In genomic region chr19:7944177-7944761, GRCh38 we compare ENCODE assay signal across 1 cellular context.
TF ChIP-seq lines count a peak whose summit lies in the region.

No MANE protein-coding gene starts in this region.

TF ChIP-seq in HepG2, 621 proteins besides CTCF, POLR2A, EP300 and RAD21 (continued from another document and continues in another):
- TF ChIP-seq TFE3 (CRISPR knock-in tag; IDR thresholded peaks at IDR 0.05): no peak
- TF ChIP-seq RARA (CRISPR knock-in tag; IDR thresholded peaks at IDR 0.05): no peak
- TF ChIP-seq THAP9 (CRISPR knock-in tag; IDR thresholded peaks at IDR 0.05; ENCODE audit: borderline replicate concordance): no peak
- no peak for TF ChIP-seq SRSF9 (IDR thresholded peaks at IDR 0.05; ENCODE audit: borderline replicate concordance, insufficient read depth, low read depth, low read length, poor library complexity, severe bottlenecking)
- TF ChIP-seq CENPBD1 (CRISPR knock-in tag; IDR thresholded peaks at IDR 0.05; ENCODE audit: borderline replicate concordance, low read depth): no peak
- no peak for TF ChIP-seq ZNF234 (CRISPR knock-in tag; conservative IDR thresholded peaks at IDR 0.05)
- TF ChIP-seq ZZZ3 (CRISPR knock-in tag; IDR thresholded peaks at IDR 0.05; ENCODE audit: borderline replicate concordance): no peak
- no peak for TF ChIP-seq NR2F2 (IDR thresholded peaks at IDR 0.05; ENCODE audit: borderline replicate concordance, low read depth)
- no peak for TF ChIP-seq RELA (CRISPR knock-in tag; IDR thresholded peaks at IDR 0.05)
- no peak for TF ChIP-seq ZNF276 (CRISPR knock-in tag; IDR thresholded peaks at IDR 0.05; ENCODE audit: low read depth)
- TF ChIP-seq ZNF543 (CRISPR knock-in tag; IDR thresholded peaks at IDR 0.05): no peak
- TF ChIP-seq HES4 (CRISPR knock-in tag; IDR thresholded peaks at IDR 0.05; ENCODE audit: borderline replicate concordance): no peak
- TF ChIP-seq ZNF761 (CRISPR knock-in tag; conservative IDR thresholded peaks at IDR 0.05): no peak
- TF ChIP-seq GFI1 (CRISPR knock-in tag; IDR thresholded peaks at IDR 0.05; ENCODE audit: borderline replicate concordance): peak; percentile 47; the same call in 1 of the 2 replicates
- TF ChIP-seq TP53 (CRISPR knock-in tag; conservative IDR thresholded peaks at IDR 0.05): no peak
- TF ChIP-seq KAT2B (IDR thresholded peaks at IDR 0.05; ENCODE audit: borderline replicate concordance, low read depth, low read length): no peak
- TF ChIP-seq SSRP1 (CRISPR knock-in tag; IDR thresholded peaks at IDR 0.05): peak; percentile 68; the same call in 1 of the 2 replicates
- TF ChIP-seq ZNF142 (CRISPR knock-in tag; IDR thresholded peaks at IDR 0.05): no peak
- no peak for TF ChIP-seq ZUFSP (CRISPR knock-in tag; IDR thresholded peaks at IDR 0.05; ENCODE audit: borderline replicate concordance)
- no peak for TF ChIP-seq ZNF720 (CRISPR knock-in tag; IDR thresholded peaks at IDR 0.05)
- no peak for TF ChIP-seq GABPA (IDR thresholded peaks at IDR 0.05; ENCODE audit: low read depth, low read length)
- TF ChIP-seq GABPA (CRISPR knock-in tag; IDR thresholded peaks at IDR 0.05; ENCODE audit: low read depth): no peak; the same call in 1 of the 2 replicates
- TF ChIP-seq NFIB (CRISPR knock-in tag; IDR thresholded peaks at IDR 0.05; ENCODE audit: borderline replicate concordance): no peak
- TF ChIP-seq ZNF17 (CRISPR knock-in tag; IDR thresholded peaks at IDR 0.05): no peak
- no peak for TF ChIP-seq SYNCRIP (IDR thresholded peaks at IDR 0.05; ENCODE audit: insufficient read depth, low read depth, low read length)
- TF ChIP-seq MBD4 (IDR thresholded peaks at IDR 0.05; ENCODE audit: borderline replicate concordance, low read length): no peak
- TF ChIP-seq ATF7-NPFF (CRISPR knock-in tag; IDR thresholded peaks at IDR 0.05; ENCODE audit: low read depth): 0 out of 2 replicates have a peak, but pooled peaks have one; percentile 15
- no peak for TF ChIP-seq RORA (CRISPR knock-in tag; IDR thresholded peaks at IDR 0.05)
- TF ChIP-seq ZNF30 (CRISPR knock-in tag; IDR thresholded peaks at IDR 0.05): no peak
- TF ChIP-seq ONECUT2 (CRISPR knock-in tag; IDR thresholded peaks at IDR 0.05): no peak
- TF ChIP-seq FOXA3 (CRISPR knock-in tag; IDR thresholded peaks at IDR 0.05): no peak
- TF ChIP-seq HBP1 (CRISPR knock-in tag; IDR thresholded peaks at IDR 0.05; ENCODE audit: low read depth): no peak
- TF ChIP-seq CREB1 (IDR thresholded peaks at IDR 0.05): no peak
- no peak for TF ChIP-seq CREB1 (CRISPR knock-in tag; IDR thresholded peaks at IDR 0.05)
- TF ChIP-seq STAG1 (CRISPR knock-in tag; IDR thresholded peaks at IDR 0.05): peak; percentile 70
- no peak for TF ChIP-seq ZNF329 (CRISPR knock-in tag; IDR thresholded peaks at IDR 0.05; ENCODE audit: low read depth)
- no peak for TF ChIP-seq LBX2 (CRISPR knock-in tag; IDR thresholded peaks at IDR 0.05; ENCODE audit: borderline replicate concordance)
- no peak for TF ChIP-seq ZNF451 (CRISPR knock-in tag; IDR thresholded peaks at IDR 0.05)
- TF ChIP-seq ZBTB37 (CRISPR knock-in tag; IDR thresholded peaks at IDR 0.05): no peak
- no peak for TF ChIP-seq IRX3 (CRISPR knock-in tag; IDR thresholded peaks at IDR 0.05; ENCODE audit: borderline replicate concordance, low read depth)
- TF ChIP-seq ZNF576 (CRISPR knock-in tag; IDR thresholded peaks at IDR 0.05): no peak
- TF ChIP-seq XRCC5 (optimal IDR thresholded peaks at IDR 0.05; ENCODE audit: low read length): no peak
- no peak for TF ChIP-seq NFYB (CRISPR knock-in tag; IDR thresholded peaks at IDR 0.05)
- TF ChIP-seq LRRFIP1 (CRISPR knock-in tag; conservative IDR thresholded peaks at IDR 0.05): no peak
